8 cellular contexts compared by ENCODE assay signal in genomic region chr3:143001369-143002082, GRCh38. TPM values are rescaled to one million over a fixed set of nuclear protein-coding genes. Genes with fewer than 3 reads are reported as not detected.
A peak's percentile ranks its signal among the peaks of the same experiment; 100 is the strongest.
DNase-seq lines count a peak whose midpoint lies in the region; ATAC-seq, FAIRE-seq and TF ChIP-seq lines count a peak whose summit lies in the region.

Gene U2SURP, plus strand, starts transcription at chr3:143001570. Its CDS starts 59 bp downstream, at chr3:143001629.

- TF ChIP-seq CTCF in type B pancreatic cell (conservative IDR thresholded peaks at IDR 0.05) = no peak

- POLR2A ChIA-PET in T-cell (lab: Charles Lee) = interaction anchor here (0.6 to 2.5 kb wide), 14 partner anchors 8 to 970 kb away, joined by 3 to 19 read pairs (median 4); partner anchors contain the start of genes ATR (in 1 of the 2) and DIPK2A (in 1 of the 2)

- FAIRE-seq in GM12891 (lab: Jason Lieb, UNC) = peak; percentile 92

- H3K4me1 Mint-ChIP-seq in T-cell = peaks cover 46 to 51% (median 47%) of the 10 kb centered on the region in 3 donors
- peaks cover 28% of the 10 kb centered on the region for H3K4me1 Mint-ChIP-seq in type B pancreatic cell (ENCODE audit: unreplicated experiment)

- CTCF ChIA-PET in T-cell (lab: Charles Lee) = interaction anchor here (0.6 to 3.0 kb wide), 13 partner anchors 9 to 555 kb away, joined by 3 to 26 read pairs (median 3); partner anchors contain the start of gene ATR (in 1 of the 2)

- WGBS in adipose tissue, 3 donors = 0% methylated on average over 55 of the region's 55 CpGs

- peak within 1 kb of the TSS; percentile 94 to 99 (median 97) for H3K4me3 Mint-ChIP-seq in T-cell
- peak within 1 kb of the TSS; percentile 98 for H3K4me3 Mint-ChIP-seq in type B pancreatic cell

- H3K27ac ChIP-seq in adipose tissue (ENCODE audit: low read depth, low read length) = peak within 1 kb of the TSS; percentile 93

- H3K27me3 Mint-ChIP-seq in T-cell (peaks cover 2 to 3% of the 10 kb centered on the region in 2 donors), type B pancreatic cell (no peaks in the 10 kb centered on the region)

- intact Hi-C loops in cardiac septum (cut with DNase I) = loop anchor here (2.0 to 10.0 kb wide), 3 partner anchors 277 to 423 kb away; partner anchors contain the start of genes ATR and TRPC1

- DNase-seq in GM12891 (ENCODE audit: insufficient read length, low spot score) (peak; percentile 78), NCI-H1436 treated with DMSO at 0.1 percent for 48 hours (lab: John Stamatoyannopoulos, UW) (peak; percentile 84), T-cell (peak; percentile 76 to 97 (median 91)), cardiac septum (ENCODE audit: low spot score) (peak; percentile 98), pons (ENCODE audit: low spot score) (peak; percentile 98), type B pancreatic cell (ENCODE audit: extremely low spot score, unreplicated experiment) (peak; percentile 95)

- peak; percentile 89 for TF ChIP-seq POLR2A in GM12891 (IDR thresholded peaks at IDR 0.05; ENCODE audit: low read depth, low read length)

- peak within 1 kb of the TSS; percentile 98 to 100 for H3K27ac Mint-ChIP-seq in T-cell
- peak within 1 kb of the TSS; percentile 98 for H3K27ac Mint-ChIP-seq in type B pancreatic cell

- no peaks in the 10 kb centered on the region for H3K9me3 Mint-ChIP-seq in T-cell
- H3K9me3 Mint-ChIP-seq in type B pancreatic cell = no peaks in the 10 kb centered on the region

- ATAC-seq in HG02840 (IDR thresholded peaks at IDR 0.05; ENCODE audit: low FRiP score, unreplicated experiment) (peak; percentile 90), T-cell (replicated peaks in 1 of 4) (peak; percentile 94 to 97 (median 96))

- H3K36me3 Mint-ChIP-seq in T-cell (no peaks in the 10 kb centered on the region), type B pancreatic cell (peaks cover 4% of the 10 kb centered on the region)

TF ChIP-seq in GM12891, 5 proteins besides CTCF, POLR2A, EP300 and RAD21:
- TF ChIP-seq POLR2AphosphoS5 (IDR thresholded peaks at IDR 0.05; ENCODE audit: low read depth, low read length) (peak; percentile 78; the same call in 1 of the 2 replicates), TAF1 (IDR thresholded peaks at IDR 0.05; ENCODE audit: low read depth, low read length) (peak; percentile 77; the same call in 1 of the 2 replicates), POU2F2 (IDR thresholded peaks at IDR 0.05; ENCODE audit: low read depth, low read length) (0 out of 2 replicates have a peak, but pooled peaks have one; percentile 11), SPI1 (IDR thresholded peaks at IDR 0.05; ENCODE audit: low read depth, low read length) (no peak), PAX5 (IDR thresholded peaks at IDR 0.05; ENCODE audit: insufficient read depth, low read length, severe bottlenecking) (peak; percentile 69)
TF ChIP-seq in GM12891: peak in this region for 4.

RNA-seq across cellular contexts. Expression of gene U2SURP, which starts in this region (rescaled TPM):
- 47.8 TPM for polyA plus RNA-seq in GM12891 (2012; ENCODE audit: low read depth, missing spikeins)
- total RNA-seq in T-cell (100 to 1,000 TPM; 113 to 164 (median 122) TPM), cardiac septum (40.6 TPM), type B pancreatic cell (ENCODE audit: low replicate concordance) (85.7 and 129 TPM in 2 replicates)
- polyA plus RNA-seq in adipose tissue = 10 to 100 TPM; 16.0 to 25.9 (median 25.1) TPM

Comparison
In these comparisons a context has a peak if more than half of its experiments do, and no peak if none do; other contexts are left out.
1. Peak in every context shown above with its lines: DNase-seq, ATAC-seq and H3K27ac ChIP-seq.